27 cellular contexts compared by ENCODE assay signal in the genomic region with DNA sequence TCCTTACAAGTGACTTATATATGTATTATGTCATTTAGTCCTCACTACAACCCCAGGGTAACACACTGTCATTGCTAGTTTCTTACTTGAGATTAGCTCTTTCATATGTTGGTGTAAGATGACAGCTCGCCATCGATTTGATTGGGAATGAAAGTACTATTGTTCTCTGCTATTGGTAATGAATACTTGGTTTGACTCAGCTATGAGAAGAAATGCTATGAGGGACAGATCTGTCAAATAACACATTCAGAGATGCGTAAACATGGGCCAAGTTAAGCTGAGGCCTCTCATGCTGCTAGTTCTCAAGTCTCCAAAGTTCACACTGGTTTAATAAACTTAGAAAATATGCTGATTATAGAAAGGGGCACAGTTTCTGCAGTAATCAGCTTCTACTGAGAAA.
"Had no signal": no experiment of that assay in that cellular context is flagged by ENCODE, and none has a peak within 500 bp of the region (broad histone marks: within the 10 kb centered on the region; RNA-seq: fewer than 3 reads in every experiment).

No MANE protein-coding gene starts in this region.

- H3K36me3 ChIP-seq: lower lobe of right lung, ovary, prostate gland, sigmoid colon, stomach, tibial nerve had no signal

- H3K9me3 ChIP-seq: lower lobe of right lung, ovary, prostate gland, sigmoid colon, stomach, tibial nerve had no signal

- H3K4me1 ChIP-seq: lower lobe of right lung, prostate gland had no signal

- H3K27ac ChIP-seq: epithelial cell of prostate, lower lobe of right lung, ovary, prostate gland, sigmoid colon, stomach, tibial nerve had no signal

- H3K4me3 ChIP-seq: lower lobe of right lung, ovary, prostate gland, sigmoid colon, stomach, tibial nerve had no signal

- DNase-seq: activated B cell treated with CpG ODN at 0.5 μM for 24 hours; activated CD4-positive, alpha-beta T cell treated with anti-CD3 and anti-CD28 coated beads for 36 hours; activated CD8-positive, alpha-beta memory T cell treated with anti-CD3 and anti-CD28 coated beads, Interleukin-2, amount 10 ng/mL, durations not matched to agents 7 days and 5 days; activated CD8-positive, alpha-beta T cell treated with anti-CD3 and anti-CD28 coated beads, Interleukin-2, amount 10 ng/mL, durations not matched to agents 7 days and 5 days; activated naive CD8-positive, alpha-beta T cell treated with anti-CD3 and anti-CD28 coated beads, Interleukin-2, amount 50 U/mL, for 24 hours; activated T-cell treated with anti-CD3 and anti-CD28 coated beads, Interleukin-2, amount 50 U/mL, for 48 hours; amygdala; central memory CD4-positive, alpha-beta T cell; effector CD4-positive, alpha-beta T cell; lower lobe of right lung; naive B cell; nephron progenitor cell; ovary; sigmoid colon; small intestine; stimulated activated CD4-positive, alpha-beta T cell treated with anti-CD3 and anti-CD28 coated beads, Interleukin-1b, Interleukin-23, amount 100 ng/mL, for 48 hours; stimulated activated CD4-positive, alpha-beta T cell treated with anti-CD3 and anti-CD28 coated beads, Interleukin-4, amount 100 ng/mL, for 4 hours; stimulated activated CD8-positive, alpha-beta memory T cell treated with anti-CD3 and anti-CD28 coated beads, Interleukin-4, amount 100 ng/mL, for 48 hours; stimulated activated naive B cell treated with anti-CD40 and anti-IgM and Interleukin-4, amounts not matched to agents 10 μg/mL and 1 μg/mL and 100 μg/mL, for 72 hours; stomach; T-helper 1 cell had no signal

- H3K27me3 ChIP-seq: ovary, sigmoid colon, stomach, tibial nerve had no signal

- FAIRE-seq: endometrium, frontal cortex, small intestine had no signal

- ATAC-seq: activated CD4-positive, alpha-beta T cell treated with anti-CD3 and anti-CD28 coated beads for 36 hours; activated CD8-positive, alpha-beta memory T cell treated with anti-CD3 and anti-CD28 coated beads, Interleukin-2, amount 10 ng/mL, durations not matched to agents 7 days and 5 days; activated CD8-positive, alpha-beta T cell treated with anti-CD3 and anti-CD28 coated beads, Interleukin-2, amount 10 ng/mL, durations not matched to agents 7 days and 5 days; activated naive CD8-positive, alpha-beta T cell treated with anti-CD3 and anti-CD28 coated beads, Interleukin-2, amount 50 U/mL, for 24 hours; left lobe of liver; lower lobe of right lung; stimulated activated naive B cell treated with anti-CD40 and anti-IgM and Interleukin-4, amounts not matched to agents 10 μg/mL and 1 μg/mL and 100 μg/mL, for 72 hours had no signal
